ENCODE assay signal across 1 cellular context in the genomic region with DNA sequence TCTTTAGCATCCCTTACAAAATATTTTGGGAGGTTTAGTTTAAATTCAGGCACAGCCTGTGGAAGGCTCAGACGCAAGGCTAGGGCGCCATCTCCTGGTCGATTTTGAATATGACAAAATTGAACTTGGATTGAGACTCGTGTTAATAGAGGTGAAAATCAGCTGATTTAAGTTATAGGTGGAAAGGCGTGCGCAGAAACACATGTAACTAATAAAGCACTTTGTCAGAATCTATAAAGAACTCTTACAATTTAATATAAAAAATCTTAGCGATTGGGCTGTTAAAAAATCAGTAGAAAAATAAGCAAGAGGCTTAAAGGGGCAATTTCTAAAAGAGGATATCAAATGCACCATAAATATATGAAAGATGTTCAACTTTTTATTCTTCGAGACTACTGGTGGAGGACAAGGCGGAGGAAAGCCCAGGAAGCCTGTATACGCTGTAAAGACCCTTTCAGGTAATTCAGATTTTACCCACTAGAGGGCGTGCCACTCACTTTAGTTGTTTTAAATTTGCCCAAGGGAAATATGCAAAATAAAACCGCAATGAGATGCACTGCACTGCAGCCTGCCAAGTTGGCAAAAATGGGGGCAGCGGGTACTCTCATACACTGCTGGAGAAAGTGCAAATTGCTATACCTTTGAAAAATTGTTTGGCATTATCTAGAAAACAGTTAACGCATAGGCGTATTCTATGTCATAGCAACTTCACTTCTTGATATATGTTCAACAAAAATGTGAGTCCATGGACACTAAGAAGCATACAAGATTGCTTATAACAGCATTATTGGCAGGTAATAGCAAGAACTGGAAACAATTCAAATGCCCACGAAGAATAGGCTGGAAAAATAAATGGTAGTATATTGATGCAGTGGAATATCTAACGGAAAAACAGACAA.
A peak's percentile ranks its signal among the peaks of the same experiment; 100 is the strongest.
TF ChIP-seq lines count a peak whose summit lies in the region.

No MANE protein-coding gene starts in this region.

TF ChIP-seq in K562, 482 proteins besides CTCF, POLR2A, EP300 and RAD21 (continued from another document and continues in another):
- TF ChIP-seq, protein P1, sequence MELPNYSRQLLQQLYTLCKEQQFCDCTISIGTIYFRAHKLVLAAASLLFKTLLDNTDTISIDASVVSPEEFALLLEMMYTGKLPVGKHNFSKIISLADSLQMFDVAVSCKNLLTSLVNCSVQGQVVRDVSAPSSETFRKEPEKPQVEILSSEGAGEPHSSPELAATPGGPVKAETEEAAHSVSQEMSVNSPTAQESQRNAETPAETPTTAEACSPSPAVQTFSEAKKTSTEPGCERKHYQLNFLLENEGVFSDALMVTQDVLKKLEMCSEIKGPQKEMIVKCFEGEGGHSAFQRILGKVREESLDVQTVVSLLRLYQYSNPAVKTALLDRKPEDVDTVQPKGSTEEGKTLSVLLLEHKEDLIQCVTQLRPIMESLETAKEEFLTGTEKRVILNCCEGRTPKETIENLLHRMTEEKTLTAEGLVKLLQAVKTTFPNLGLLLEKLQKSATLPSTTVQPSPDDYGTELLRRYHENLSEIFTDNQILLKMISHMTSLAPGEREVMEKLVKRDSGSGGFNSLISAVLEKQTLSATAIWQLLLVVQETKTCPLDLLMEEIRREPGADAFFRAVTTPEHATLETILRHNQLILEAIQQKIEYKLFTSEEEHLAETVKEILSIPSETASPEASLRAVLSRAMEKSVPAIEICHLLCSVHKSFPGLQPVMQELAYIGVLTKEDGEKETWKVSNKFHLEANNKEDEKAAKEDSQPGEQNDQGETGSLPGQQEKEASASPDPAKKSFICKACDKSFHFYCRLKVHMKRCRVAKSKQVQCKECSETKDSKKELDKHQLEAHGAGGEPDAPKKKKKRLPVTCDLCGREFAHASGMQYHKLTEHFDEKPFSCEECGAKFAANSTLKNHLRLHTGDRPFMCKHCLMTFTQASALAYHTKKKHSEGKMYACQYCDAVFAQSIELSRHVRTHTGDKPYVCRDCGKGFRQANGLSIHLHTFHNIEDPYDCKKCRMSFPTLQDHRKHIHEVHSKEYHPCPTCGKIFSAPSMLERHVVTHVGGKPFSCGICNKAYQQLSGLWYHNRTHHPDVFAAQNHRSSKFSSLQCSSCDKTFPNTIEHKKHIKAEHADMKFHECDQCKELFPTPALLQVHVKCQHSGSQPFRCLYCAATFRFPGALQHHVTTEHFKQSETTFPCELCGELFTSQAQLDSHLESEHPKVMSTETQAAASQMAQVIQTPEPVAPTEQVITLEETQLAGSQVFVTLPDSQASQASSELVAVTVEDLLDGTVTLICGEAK (IDR thresholded peaks at IDR 0.05): 0 out of 2 replicates have a peak, but pooled peaks have one; percentile 28
- TF ChIP-seq, protein P1 (CRISPR knock-in tag; IDR thresholded peaks at IDR 0.05): no peak
- TF ChIP-seq ARID1B (IDR thresholded peaks at IDR 0.05) (no peak), TAF7 (tag; IDR thresholded peaks at IDR 0.05) (no peak), ZNF695 (CRISPR knock-in tag; IDR thresholded peaks at IDR 0.05) (no peak), KLF6 (CRISPR knock-in tag; IDR thresholded peaks at IDR 0.05; ENCODE audit: borderline replicate concordance) (no peak), RNF2 (IDR thresholded peaks at IDR 0.05) (no peak), ATF1 (CRISPR knock-in tag; IDR thresholded peaks at IDR 0.05) (no peak), ATF1 (tag; IDR thresholded peaks at IDR 0.05) (no peak), RCOR1 (IDR thresholded peaks at IDR 0.05; ENCODE audit: borderline replicate concordance in 1 of 2, low read depth in 2 of 2, low read length in 2 of 2) (no peak), EWSR1 (IDR thresholded peaks at IDR 0.05; ENCODE audit: borderline replicate concordance, low read depth, partially characterized antibody) (no peak), BMI1 (IDR thresholded peaks at IDR 0.05; ENCODE audit: low read length) (no peak), CTBP1 (IDR thresholded peaks at IDR 0.05; ENCODE audit: borderline replicate concordance) (0 out of 2 replicates have a peak, but pooled peaks have one; percentile 25), JUND (IDR thresholded peaks at IDR 0.05; ENCODE audit: borderline replicate concordance, low read depth, low read length) (0 out of 2 replicates have a peak, but pooled peaks have one; percentile 7), JUND (tag; IDR thresholded peaks at IDR 0.05; ENCODE audit: borderline replicate concordance, low read depth, low read length) (no peak), ZNF197 (CRISPR knock-in tag; IDR thresholded peaks at IDR 0.05; ENCODE audit: low read depth) (no peak), ZNF217 (CRISPR knock-in tag; IDR thresholded peaks at IDR 0.05) (no peak), SUPT5H (IDR thresholded peaks at IDR 0.05) (no peak), POLR2AphosphoS5 (IDR thresholded peaks at IDR 0.05; ENCODE audit: control insufficient read depth, insufficient read depth, low read depth, low read length) (no peak), SRSF7 (optimal IDR thresholded peaks at IDR 0.05; ENCODE audit: low read depth, low read length) (no peak), NR2F6 (CRISPR knock-in tag; IDR thresholded peaks at IDR 0.05) (no peak), ZNF668 (CRISPR knock-in tag; IDR thresholded peaks at IDR 0.05) (no peak), MAFF (IDR thresholded peaks at IDR 0.05; ENCODE audit: low read length) (no peak), BRD4 (IDR thresholded peaks at IDR 0.05) (no peak)
- TF ChIP-seq, protein P2, sequence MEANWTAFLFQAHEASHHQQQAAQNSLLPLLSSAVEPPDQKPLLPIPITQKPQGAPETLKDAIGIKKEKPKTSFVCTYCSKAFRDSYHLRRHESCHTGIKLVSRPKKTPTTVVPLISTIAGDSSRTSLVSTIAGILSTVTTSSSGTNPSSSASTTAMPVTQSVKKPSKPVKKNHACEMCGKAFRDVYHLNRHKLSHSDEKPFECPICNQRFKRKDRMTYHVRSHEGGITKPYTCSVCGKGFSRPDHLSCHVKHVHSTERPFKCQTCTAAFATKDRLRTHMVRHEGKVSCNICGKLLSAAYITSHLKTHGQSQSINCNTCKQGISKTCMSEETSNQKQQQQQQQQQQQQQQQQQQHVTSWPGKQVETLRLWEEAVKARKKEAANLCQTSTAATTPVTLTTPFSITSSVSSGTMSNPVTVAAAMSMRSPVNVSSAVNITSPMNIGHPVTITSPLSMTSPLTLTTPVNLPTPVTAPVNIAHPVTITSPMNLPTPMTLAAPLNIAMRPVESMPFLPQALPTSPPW (CRISPR knock-in tag; IDR thresholded peaks at IDR 0.05): no peak
- TF ChIP-seq, protein P3, sequence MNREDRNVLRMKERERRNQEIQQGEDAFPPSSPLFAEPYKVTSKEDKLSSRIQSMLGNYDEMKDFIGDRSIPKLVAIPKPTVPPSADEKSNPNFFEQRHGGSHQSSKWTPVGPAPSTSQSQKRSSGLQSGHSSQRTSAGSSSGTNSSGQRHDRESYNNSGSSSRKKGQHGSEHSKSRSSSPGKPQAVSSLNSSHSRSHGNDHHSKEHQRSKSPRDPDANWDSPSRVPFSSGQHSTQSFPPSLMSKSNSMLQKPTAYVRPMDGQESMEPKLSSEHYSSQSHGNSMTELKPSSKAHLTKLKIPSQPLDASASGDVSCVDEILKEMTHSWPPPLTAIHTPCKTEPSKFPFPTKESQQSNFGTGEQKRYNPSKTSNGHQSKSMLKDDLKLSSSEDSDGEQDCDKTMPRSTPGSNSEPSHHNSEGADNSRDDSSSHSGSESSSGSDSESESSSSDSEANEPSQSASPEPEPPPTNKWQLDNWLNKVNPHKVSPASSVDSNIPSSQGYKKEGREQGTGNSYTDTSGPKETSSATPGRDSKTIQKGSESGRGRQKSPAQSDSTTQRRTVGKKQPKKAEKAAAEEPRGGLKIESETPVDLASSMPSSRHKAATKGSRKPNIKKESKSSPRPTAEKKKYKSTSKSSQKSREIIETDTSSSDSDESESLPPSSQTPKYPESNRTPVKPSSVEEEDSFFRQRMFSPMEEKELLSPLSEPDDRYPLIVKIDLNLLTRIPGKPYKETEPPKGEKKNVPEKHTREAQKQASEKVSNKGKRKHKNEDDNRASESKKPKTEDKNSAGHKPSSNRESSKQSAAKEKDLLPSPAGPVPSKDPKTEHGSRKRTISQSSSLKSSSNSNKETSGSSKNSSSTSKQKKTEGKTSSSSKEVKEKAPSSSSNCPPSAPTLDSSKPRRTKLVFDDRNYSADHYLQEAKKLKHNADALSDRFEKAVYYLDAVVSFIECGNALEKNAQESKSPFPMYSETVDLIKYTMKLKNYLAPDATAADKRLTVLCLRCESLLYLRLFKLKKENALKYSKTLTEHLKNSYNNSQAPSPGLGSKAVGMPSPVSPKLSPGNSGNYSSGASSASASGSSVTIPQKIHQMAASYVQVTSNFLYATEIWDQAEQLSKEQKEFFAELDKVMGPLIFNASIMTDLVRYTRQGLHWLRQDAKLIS (CRISPR knock-in tag; IDR thresholded peaks at IDR 0.05): no peak
- TF ChIP-seq, protein P4, sequence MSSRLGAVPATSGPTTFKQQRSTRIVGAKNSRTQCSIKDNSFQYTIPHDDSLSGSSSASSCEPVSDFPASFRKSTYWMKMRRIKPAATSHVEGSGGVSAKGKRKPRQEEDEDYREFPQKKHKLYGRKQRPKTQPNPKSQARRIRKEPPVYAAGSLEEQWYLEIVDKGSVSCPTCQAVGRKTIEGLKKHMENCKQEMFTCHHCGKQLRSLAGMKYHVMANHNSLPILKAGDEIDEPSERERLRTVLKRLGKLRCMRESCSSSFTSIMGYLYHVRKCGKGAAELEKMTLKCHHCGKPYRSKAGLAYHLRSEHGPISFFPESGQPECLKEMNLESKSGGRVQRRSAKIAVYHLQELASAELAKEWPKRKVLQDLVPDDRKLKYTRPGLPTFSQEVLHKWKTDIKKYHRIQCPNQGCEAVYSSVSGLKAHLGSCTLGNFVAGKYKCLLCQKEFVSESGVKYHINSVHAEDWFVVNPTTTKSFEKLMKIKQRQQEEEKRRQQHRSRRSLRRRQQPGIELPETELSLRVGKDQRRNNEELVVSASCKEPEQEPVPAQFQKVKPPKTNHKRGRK (tag; IDR thresholded peaks at IDR 0.05): peak; percentile 24; the same call in 1 of the 2 replicates
- TF ChIP-seq, protein P5, sequence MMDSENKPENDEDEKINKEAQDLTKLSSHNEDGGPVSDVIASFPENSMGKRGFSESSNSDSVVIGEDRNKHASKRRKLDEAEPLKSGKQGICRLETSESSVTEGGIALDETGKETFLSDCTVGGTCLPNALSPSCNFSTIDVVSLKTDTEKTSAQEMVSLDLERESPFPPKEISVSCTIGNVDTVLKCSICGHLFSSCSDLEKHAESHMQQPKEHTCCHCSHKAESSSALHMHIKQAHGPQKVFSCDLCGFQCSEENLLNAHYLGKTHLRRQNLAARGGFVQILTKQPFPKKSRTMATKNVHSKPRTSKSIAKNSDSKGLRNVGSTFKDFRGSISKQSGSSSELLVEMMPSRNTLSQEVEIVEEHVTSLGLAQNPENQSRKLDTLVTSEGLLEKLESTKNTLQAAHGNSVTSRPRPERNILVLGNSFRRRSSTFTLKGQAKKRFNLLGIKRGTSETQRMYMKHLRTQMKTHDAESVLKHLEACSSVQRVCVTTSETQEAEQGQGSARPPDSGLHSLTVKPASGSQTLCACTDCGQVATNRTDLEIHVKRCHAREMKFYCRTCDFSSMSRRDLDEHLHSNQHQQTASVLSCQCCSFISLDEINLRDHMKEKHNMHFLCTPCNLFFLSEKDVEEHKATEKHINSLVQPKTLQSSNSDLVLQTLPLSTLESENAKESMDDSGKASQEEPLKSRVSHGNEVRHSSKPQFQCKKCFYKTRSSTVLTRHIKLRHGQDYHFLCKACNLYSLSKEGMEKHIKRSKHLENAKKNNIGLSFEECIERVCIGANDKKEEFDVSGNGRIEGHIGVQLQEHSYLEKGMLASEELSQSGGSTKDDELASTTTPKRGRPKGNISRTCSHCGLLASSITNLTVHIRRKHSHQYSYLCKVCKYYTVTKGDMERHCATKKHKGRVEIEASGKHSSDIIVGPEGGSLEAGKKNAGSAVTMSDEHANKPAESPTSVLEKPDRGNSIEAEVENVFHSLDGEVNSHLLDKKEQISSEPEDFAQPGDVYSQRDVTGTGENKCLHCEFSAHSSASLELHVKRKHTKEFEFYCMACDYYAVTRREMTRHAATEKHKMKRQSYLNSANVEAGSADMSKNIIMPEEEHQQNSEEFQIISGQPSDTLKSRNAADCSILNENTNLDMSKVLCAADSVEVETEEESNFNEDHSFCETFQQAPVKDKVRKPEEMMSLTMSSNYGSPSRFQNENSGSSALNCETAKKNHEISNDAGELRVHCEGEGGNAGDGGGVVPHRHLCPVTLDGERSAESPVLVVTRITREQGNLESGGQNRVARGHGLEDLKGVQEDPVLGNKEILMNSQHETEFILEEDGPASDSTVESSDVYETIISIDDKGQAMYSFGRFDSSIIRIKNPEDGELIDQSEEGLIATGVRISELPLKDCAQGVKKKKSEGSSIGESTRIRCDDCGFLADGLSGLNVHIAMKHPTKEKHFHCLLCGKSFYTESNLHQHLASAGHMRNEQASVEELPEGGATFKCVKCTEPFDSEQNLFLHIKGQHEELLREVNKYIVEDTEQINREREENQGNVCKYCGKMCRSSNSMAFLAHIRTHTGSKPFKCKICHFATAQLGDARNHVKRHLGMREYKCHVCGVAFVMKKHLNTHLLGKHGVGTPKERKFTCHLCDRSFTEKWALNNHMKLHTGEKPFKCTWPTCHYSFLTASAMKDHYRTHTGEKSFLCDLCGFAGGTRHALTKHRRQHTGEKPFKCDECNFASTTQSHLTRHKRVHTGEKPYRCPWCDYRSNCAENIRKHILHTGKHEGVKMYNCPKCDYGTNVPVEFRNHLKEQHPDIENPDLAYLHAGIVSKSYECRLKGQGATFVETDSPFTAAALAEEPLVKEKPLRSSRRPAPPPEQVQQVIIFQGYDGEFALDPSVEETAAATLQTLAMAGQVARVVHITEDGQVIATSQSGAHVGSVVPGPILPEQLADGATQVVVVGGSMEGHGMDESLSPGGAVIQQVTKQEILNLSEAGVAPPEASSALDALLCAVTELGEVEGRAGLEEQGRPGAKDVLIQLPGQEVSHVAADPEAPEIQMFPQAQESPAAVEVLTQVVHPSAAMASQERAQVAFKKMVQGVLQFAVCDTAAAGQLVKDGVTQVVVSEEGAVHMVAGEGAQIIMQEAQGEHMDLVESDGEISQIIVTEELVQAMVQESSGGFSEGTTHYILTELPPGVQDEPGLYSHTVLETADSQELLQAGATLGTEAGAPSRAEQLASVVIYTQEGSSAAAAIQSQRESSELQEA (IDR thresholded peaks at IDR 0.05; ENCODE audit: low read depth): no peak
